Comparison of ENCODE assay signal across 1 cellular context in the genomic region with DNA sequence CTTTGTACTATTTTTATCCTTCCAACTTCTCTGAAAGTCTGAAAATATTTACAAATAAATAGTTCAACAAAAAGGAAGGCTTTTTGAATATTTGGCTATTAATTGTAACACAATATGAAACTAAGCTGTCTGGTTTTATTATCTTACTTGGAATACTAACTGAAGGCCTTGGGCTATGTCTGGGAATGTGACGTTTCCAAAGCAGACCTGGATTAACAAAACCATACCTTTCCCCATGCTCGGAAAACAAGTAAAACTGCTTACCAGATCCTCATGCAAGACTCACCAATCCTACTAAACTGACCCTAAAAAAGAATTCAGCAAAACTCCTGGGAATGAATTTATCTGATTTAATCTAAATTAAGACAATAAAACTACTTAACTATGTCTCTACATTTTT.
TF ChIP-seq lines count a peak whose summit lies in the region.

No MANE protein-coding gene starts in this region.

TF ChIP-seq in GM23338, 12 proteins besides CTCF, POLR2A, EP300 and RAD21 (continued from another document):
- TF ChIP-seq, protein P1, sequence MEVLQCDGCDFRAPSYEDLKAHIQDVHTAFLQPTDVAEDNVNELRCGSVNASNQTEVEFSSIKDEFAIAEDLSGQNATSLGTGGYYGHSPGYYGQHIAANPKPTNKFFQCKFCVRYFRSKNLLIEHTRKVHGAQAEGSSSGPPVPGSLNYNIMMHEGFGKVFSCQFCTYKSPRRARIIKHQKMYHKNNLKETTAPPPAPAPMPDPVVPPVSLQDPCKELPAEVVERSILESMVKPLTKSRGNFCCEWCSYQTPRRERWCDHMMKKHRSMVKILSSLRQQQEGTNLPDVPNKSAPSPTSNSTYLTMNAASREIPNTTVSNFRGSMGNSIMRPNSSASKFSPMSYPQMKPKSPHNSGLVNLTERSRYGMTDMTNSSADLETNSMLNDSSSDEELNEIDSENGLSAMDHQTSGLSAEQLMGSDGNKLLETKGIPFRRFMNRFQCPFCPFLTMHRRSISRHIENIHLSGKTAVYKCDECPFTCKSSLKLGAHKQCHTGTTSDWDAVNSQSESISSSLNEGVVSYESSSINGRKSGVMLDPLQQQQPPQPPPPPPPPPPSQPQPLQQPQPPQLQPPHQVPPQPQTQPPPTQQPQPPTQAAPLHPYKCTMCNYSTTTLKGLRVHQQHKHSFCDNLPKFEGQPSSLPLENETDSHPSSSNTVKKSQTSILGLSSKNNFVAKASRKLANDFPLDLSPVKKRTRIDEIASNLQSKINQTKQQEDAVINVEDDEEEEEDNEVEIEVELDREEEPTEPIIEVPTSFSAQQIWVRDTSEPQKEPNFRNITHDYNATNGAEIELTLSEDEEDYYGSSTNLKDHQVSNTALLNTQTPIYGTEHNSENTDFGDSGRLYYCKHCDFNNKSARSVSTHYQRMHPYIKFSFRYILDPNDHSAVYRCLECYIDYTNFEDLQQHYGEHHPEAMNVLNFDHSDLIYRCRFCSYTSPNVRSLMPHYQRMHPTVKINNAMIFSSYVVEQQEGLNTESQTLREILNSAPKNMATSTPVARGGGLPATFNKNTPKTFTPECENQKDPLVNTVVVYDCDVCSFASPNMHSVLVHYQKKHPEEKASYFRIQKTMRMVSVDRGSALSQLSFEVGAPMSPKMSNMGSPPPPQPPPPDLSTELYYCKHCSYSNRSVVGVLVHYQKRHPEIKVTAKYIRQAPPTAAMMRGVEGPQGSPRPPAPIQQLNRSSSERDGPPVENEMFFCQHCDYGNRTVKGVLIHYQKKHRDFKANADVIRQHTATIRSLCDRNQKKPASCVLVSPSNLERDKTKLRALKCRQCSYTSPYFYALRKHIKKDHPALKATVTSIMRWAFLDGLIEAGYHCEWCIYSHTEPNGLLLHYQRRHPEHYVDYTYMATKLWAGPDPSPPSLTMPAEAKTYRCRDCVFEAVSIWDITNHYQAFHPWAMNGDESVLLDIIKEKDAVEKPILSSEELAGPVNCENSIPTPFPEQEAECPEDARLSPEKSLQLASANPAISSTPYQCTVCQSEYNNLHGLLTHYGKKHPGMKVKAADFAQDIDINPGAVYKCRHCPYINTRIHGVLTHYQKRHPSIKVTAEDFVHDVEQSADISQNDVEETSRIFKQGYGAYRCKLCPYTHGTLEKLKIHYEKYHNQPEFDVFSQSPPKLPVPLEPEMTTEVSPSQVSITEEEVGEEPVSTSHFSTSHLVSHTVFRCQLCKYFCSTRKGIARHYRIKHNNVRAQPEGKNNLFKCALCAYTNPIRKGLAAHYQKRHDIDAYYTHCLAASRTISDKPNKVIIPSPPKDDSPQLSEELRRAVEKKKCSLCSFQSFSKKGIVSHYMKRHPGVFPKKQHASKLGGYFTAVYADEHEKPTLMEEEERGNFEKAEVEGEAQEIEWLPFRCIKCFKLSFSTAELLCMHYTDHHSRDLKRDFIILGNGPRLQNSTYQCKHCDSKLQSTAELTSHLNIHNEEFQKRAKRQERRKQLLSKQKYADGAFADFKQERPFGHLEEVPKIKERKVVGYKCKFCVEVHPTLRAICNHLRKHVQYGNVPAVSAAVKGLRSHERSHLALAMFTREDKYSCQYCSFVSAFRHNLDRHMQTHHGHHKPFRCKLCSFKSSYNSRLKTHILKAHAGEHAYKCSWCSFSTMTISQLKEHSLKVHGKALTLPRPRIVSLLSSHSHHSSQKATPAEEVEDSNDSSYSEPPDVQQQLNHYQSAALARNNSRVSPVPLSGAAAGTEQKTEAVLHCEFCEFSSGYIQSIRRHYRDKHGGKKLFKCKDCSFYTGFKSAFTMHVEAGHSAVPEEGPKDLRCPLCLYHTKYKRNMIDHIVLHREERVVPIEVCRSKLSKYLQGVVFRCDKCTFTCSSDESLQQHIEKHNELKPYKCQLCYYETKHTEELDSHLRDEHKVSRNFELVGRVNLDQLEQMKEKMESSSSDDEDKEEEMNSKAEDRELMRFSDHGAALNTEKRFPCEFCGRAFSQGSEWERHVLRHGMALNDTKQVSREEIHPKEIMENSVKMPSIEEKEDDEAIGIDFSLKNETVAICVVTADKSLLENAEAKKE (CRISPR knock-in tag; IDR thresholded peaks at IDR 0.05): no peak
- TF ChIP-seq EZH2phosphoT487 (IDR thresholded peaks at IDR 0.05; ENCODE audit: unreplicated experiment): no peak
